Comparison of ENCODE assay signal across 12 cellular contexts in genomic region chr18:75896865-75897264, GRCh38.
DNase-seq lines count a peak whose midpoint lies in the region; ATAC-seq and TF ChIP-seq lines count a peak whose summit lies in the region.
"Had no signal": no experiment of that assay in that cellular context is flagged by ENCODE, and none has a peak within 500 bp of the region (broad histone marks: within the 10 kb centered on the region; RNA-seq: fewer than 3 reads in every experiment).

No MANE protein-coding gene starts in this region.

- DNase-seq in A172 (ENCODE audit: low spot score) = peak; percentile 49
- DNase-seq in HEK293T (ENCODE audit: extremely low spot score) = peak; percentile 25
- DNase-seq in NCI-H524 treated with DMSO at 0.1 percent for 48 hours (lab: John Stamatoyannopoulos, UW) = peak; percentile 56
- peak; percentile 1 for DNase-seq in epithelial cell of esophagus (ENCODE audit: low read depth)
- DNase-seq in testis = no peak
- DNase-seq in activated naive CD8-positive, alpha-beta T cell treated with anti-CD3 and anti-CD28 coated beads, Interleukin-2, amount 50 U/mL, for 24 hours = no peak
- DNase-seq in activated CD4-positive, alpha-beta T cell treated with anti-CD3 and anti-CD28 coated beads for 1 hour = no peak
- DNase-seq: activated CD4-positive, alpha-beta memory T cell treated with anti-CD3 and anti-CD28 coated beads, Interleukin-2, amount 10 ng/mL, durations not matched to agents 7 days and 5 days; right cardiac atrium had no signal

- POLR2A ChIA-PET in HEK293T (lab: Yijun Ruan, JAX) = no interaction called here

- TF ChIP-seq POLR2A in testis (IDR thresholded peaks at IDR 0.05) = no peak

- H3K4me1 ChIP-seq in testis = no peaks in the 10 kb centered on the region
- H3K4me1 ChIP-seq: BLaER1 had no signal

- no peak overlapping the region for H3K4me3 ChIP-seq in epithelial cell of esophagus (ENCODE audit: low read length)
- no peak overlapping the region for H3K4me3 ChIP-seq in testis
- H3K4me3 ChIP-seq: BLaER1 had no signal

- H3K9me3 ChIP-seq in testis = no peaks in the 10 kb centered on the region
- H3K9me3 ChIP-seq: BLaER1 had no signal

- H3K9me3 Mint-ChIP-seq in activated naive CD8-positive, alpha-beta T cell treated with anti-CD3 and anti-CD28 coated beads, Interleukin-2, amount 50 U/mL, for 24 hours = no peaks in the 10 kb centered on the region
- H3K9me3 Mint-ChIP-seq: activated CD4-positive, alpha-beta memory T cell treated with anti-CD3 and anti-CD28 coated beads, Interleukin-2, amount 10 ng/mL, durations not matched to agents 7 days and 5 days had no signal

- no peaks in the 10 kb centered on the region for H3K27me3 ChIP-seq in testis
- H3K27me3 ChIP-seq: BLaER1 had no signal

- WGBS in testis, 2 donors = 28 to 35% methylated on average over 5 of the region's 5 CpGs

- CTCF ChIA-PET in HEK293T (lab: Yijun Ruan, JAX) = no interaction called here

- no peak overlapping the region for H3K27ac ChIP-seq in testis
- H3K27ac ChIP-seq: BLaER1 had no signal

- no peak overlapping the region for H3K4me3 Mint-ChIP-seq in activated naive CD8-positive, alpha-beta T cell treated with anti-CD3 and anti-CD28 coated beads, Interleukin-2, amount 50 U/mL, for 24 hours
- H3K4me3 Mint-ChIP-seq: activated CD4-positive, alpha-beta memory T cell treated with anti-CD3 and anti-CD28 coated beads, Interleukin-2, amount 10 ng/mL, durations not matched to agents 7 days and 5 days had no signal

- intact Hi-C loops in testis (cut with DNase I; ENCODE audit: low total_unique reads) = no loop called here

- H3K4me1 Mint-ChIP-seq in activated naive CD8-positive, alpha-beta T cell treated with anti-CD3 and anti-CD28 coated beads, Interleukin-2, amount 50 U/mL, for 24 hours = no peaks in the 10 kb centered on the region
- H3K4me1 Mint-ChIP-seq: activated CD4-positive, alpha-beta memory T cell treated with anti-CD3 and anti-CD28 coated beads, Interleukin-2, amount 10 ng/mL, durations not matched to agents 7 days and 5 days had no signal

- no peaks in the 10 kb centered on the region for H3K36me3 ChIP-seq in testis (ENCODE audit: low read depth, missing control alignments)
- H3K36me3 ChIP-seq: BLaER1 had no signal

- no peaks in the 10 kb centered on the region for H3K36me3 Mint-ChIP-seq in activated naive CD8-positive, alpha-beta T cell treated with anti-CD3 and anti-CD28 coated beads, Interleukin-2, amount 50 U/mL, for 24 hours (ENCODE audit: low read depth)

- H3K27me3 Mint-ChIP-seq in activated naive CD8-positive, alpha-beta T cell treated with anti-CD3 and anti-CD28 coated beads, Interleukin-2, amount 50 U/mL, for 24 hours = no peaks in the 10 kb centered on the region
- H3K27me3 Mint-ChIP-seq: activated CD4-positive, alpha-beta memory T cell treated with anti-CD3 and anti-CD28 coated beads, Interleukin-2, amount 10 ng/mL, durations not matched to agents 7 days and 5 days had no signal

- no peak for ATAC-seq in HG03039 (IDR thresholded peaks at IDR 0.05; ENCODE audit: unreplicated experiment)
- no peak for ATAC-seq in activated naive CD8-positive, alpha-beta T cell treated with anti-CD3 and anti-CD28 coated beads, Interleukin-2, amount 50 U/mL, for 24 hours
- ATAC-seq: esophagus mucosa, right cardiac atrium had no signal

- no peak overlapping the region for H3K27ac Mint-ChIP-seq in activated naive CD8-positive, alpha-beta T cell treated with anti-CD3 and anti-CD28 coated beads, Interleukin-2, amount 50 U/mL, for 24 hours
- H3K27ac Mint-ChIP-seq: activated CD4-positive, alpha-beta memory T cell treated with anti-CD3 and anti-CD28 coated beads, Interleukin-2, amount 10 ng/mL, durations not matched to agents 7 days and 5 days had no signal

- TF ChIP-seq CTCF in epithelial cell of esophagus (IDR thresholded peaks at IDR 0.05; ENCODE audit: insufficient read depth, low read depth, low read length, missing control alignments) = peak; percentile 3
- TF ChIP-seq CTCF in testis (IDR thresholded peaks at IDR 0.05) = peak in 1 of 3 experiments; percentile 12

TF ChIP-seq in HEK293T, 16 proteins besides CTCF, POLR2A, EP300 and RAD21:
- no peak for TF ChIP-seq ARNT (IDR thresholded peaks at IDR 0.05)
- TF ChIP-seq L3MBTL2 (conservative IDR thresholded peaks at IDR 0.05) = no peak
- no peak for TF ChIP-seq FOXA1 (IDR thresholded peaks at IDR 0.05)
- TF ChIP-seq HDGF (IDR thresholded peaks at IDR 0.05; ENCODE audit: borderline replicate concordance) = no peak
- no peak for TF ChIP-seq SUZ12 (IDR thresholded peaks at IDR 0.05)

Comparison
In these comparisons a context has a peak if more than half of its experiments do, and no peak if none do; other contexts are left out.
1. DNase-seq: peak in A172 (single experiment), HEK293T (single experiment), NCI-H524 treated with DMSO at 0.1 percent for 48 hours (single experiment) and epithelial cell of esophagus (single experiment); none in testis (single experiment), activated naive CD8-positive, alpha-beta T cell treated with anti-CD3 and anti-CD28 coated beads, Interleukin-2, amount 50 U/mL, for 24 hours (single experiment) and activated CD4-positive, alpha-beta T cell treated with anti-CD3 and anti-CD28 coated beads for 1 hour (single experiment).